In genomic region chr11:62976109-62976508, GRCh38 we compare ENCODE assay signal across 1 cellular context.
TF ChIP-seq lines count a peak whose summit lies in the region.

No MANE protein-coding gene starts in this region.

TF ChIP-seq in SK-N-SH, 30 proteins besides CTCF, POLR2A, EP300 and RAD21 (continued from another document):
- TF ChIP-seq, protein P1, sequence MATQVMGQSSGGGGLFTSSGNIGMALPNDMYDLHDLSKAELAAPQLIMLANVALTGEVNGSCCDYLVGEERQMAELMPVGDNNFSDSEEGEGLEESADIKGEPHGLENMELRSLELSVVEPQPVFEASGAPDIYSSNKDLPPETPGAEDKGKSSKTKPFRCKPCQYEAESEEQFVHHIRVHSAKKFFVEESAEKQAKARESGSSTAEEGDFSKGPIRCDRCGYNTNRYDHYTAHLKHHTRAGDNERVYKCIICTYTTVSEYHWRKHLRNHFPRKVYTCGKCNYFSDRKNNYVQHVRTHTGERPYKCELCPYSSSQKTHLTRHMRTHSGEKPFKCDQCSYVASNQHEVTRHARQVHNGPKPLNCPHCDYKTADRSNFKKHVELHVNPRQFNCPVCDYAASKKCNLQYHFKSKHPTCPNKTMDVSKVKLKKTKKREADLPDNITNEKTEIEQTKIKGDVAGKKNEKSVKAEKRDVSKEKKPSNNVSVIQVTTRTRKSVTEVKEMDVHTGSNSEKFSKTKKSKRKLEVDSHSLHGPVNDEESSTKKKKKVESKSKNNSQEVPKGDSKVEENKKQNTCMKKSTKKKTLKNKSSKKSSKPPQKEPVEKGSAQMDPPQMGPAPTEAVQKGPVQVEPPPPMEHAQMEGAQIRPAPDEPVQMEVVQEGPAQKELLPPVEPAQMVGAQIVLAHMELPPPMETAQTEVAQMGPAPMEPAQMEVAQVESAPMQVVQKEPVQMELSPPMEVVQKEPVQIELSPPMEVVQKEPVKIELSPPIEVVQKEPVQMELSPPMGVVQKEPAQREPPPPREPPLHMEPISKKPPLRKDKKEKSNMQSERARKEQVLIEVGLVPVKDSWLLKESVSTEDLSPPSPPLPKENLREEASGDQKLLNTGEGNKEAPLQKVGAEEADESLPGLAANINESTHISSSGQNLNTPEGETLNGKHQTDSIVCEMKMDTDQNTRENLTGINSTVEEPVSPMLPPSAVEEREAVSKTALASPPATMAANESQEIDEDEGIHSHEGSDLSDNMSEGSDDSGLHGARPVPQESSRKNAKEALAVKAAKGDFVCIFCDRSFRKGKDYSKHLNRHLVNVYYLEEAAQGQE (IDR thresholded peaks at IDR 0.05; ENCODE audit: low read depth, low read length) = no peak
- TF ChIP-seq FOXJ3 (CRISPR knock-in tag; IDR thresholded peaks at IDR 0.05) (no peak), TCF12 (IDR thresholded peaks at IDR 0.05) (no peak), GATA2 (CRISPR knock-in tag; IDR thresholded peaks at IDR 0.05) (no peak), RXRA (IDR thresholded peaks at IDR 0.05; ENCODE audit: borderline replicate concordance, low read depth) (no peak), EZH2phosphoT487 (IDR thresholded peaks at IDR 0.05; ENCODE audit: borderline replicate concordance, low read depth) (no peak), JUND (IDR thresholded peaks at IDR 0.05) (no peak), ZBTB33 (IDR thresholded peaks at IDR 0.05; ENCODE audit: borderline replicate concordance, low read depth) (no peak), USF1 (IDR thresholded peaks at IDR 0.05; ENCODE audit: borderline replicate concordance, low read depth) (no peak), CHD2 (IDR thresholded peaks at IDR 0.05; ENCODE audit: low read length, partially characterized antibody) (no peak), TAF1 (IDR thresholded peaks at IDR 0.05; ENCODE audit: borderline replicate concordance, low read depth, low read length) (no peak), POLR2AphosphoS5 (IDR thresholded peaks at IDR 0.05; ENCODE audit: low read depth, low read length) (no peak), NRF1 (IDR thresholded peaks at IDR 0.05; ENCODE audit: low read depth, low read length) (no peak)
- TF ChIP-seq, protein P2, sequence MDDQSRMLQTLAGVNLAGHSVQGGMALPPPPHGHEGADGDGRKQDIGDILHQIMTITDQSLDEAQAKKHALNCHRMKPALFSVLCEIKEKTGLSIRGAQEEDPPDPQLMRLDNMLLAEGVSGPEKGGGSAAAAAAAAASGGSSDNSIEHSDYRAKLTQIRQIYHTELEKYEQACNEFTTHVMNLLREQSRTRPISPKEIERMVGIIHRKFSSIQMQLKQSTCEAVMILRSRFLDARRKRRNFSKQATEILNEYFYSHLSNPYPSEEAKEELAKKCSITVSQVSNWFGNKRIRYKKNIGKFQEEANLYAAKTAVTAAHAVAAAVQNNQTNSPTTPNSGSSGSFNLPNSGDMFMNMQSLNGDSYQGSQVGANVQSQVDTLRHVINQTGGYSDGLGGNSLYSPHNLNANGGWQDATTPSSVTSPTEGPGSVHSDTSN (IDR thresholded peaks at IDR 0.05) = no peak
